17 cellular contexts compared by ENCODE assay signal in the genomic region with DNA sequence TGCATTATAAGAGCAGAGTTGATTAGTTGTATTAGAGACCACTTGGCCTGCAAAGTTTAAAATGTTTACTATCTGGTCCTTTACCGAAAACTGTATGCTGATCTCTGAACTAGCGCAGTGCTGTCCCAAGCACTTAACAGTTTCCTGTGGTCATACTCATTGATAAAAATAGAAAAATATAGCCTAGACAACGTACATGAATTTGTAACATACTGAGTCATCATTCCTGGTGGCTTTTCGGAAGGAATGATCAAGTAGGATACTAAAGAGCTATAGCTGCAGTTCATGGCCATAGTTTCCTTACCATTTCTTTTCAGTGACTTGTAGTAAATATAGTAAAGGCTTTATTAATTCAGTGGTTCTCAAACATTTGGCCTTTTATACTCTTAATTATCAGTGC. TPM values are rescaled to one million over a fixed set of nuclear protein-coding genes. Genes with fewer than 3 reads are reported as not detected.
DNase-seq lines count a peak whose midpoint lies in the region; ATAC-seq and TF ChIP-seq lines count a peak whose summit lies in the region.
"Had no signal": no experiment of that assay in that cellular context is flagged by ENCODE, and none has a peak within 500 bp of the region (broad histone marks: within the 10 kb centered on the region; RNA-seq: fewer than 3 reads in every experiment).

No MANE protein-coding gene starts in this region.

- ATAC-seq in SK-N-SH treated with all-trans-retinoic acid at 6 μM for 48 hours, result peak; percentile 92
- ATAC-seq in HG03442 (IDR thresholded peaks at IDR 0.05; ENCODE audit: unreplicated experiment), result no peak
- ATAC-seq in HG03095 (IDR thresholded peaks at IDR 0.05; ENCODE audit: unreplicated experiment), result no peak
- ATAC-seq in GM21381 (IDR thresholded peaks at IDR 0.05; ENCODE audit: unreplicated experiment), result no peak
- ATAC-seq: activated CD8-positive, alpha-beta T cell treated with anti-CD3 and anti-CD28 coated beads for 36 hours; activated T-cell treated with anti-CD3 and anti-CD28 coated beads, Interleukin-2, amount 50 U/mL, for 72 hours; right cardiac atrium had no signal

- no peak overlapping the region for H3K4me2 ChIP-seq in fibroblast of lung (ENCODE audit: extremely low read depth, insufficient read depth, low read length)
- H3K4me2 ChIP-seq: BLaER1 had no signal

- no peak overlapping the region for H3K9ac ChIP-seq in fibroblast of lung (ENCODE audit: insufficient read depth, low read length)
- H3K9ac ChIP-seq: BLaER1 had no signal

- DNase-seq in GM04503 (ENCODE audit: low read depth) (peak; percentile 11), fibroblast of lung (ENCODE audit: low read depth in 2 of 2) (peak; percentile 70 to 84), retinal pigment epithelial cell (ENCODE audit: low read depth) (peak; percentile 15), esophagus squamous epithelium (lab: John Stamatoyannopoulos, UW) (no peak)
- DNase-seq: activated CD8-positive, alpha-beta T cell treated with anti-CD3 and anti-CD28 coated beads for 36 hours; activated naive CD8-positive, alpha-beta T cell treated with anti-CD3 and anti-CD28 coated beads, Interleukin-2, amount 10 ng/mL, durations not matched to agents 7 days and 5 days; activated T-cell treated with anti-CD3 and anti-CD28 coated beads, Interleukin-2, amount 50 U/mL, for 72 hours; DMS 273 treated with DMSO at 0.1 percent for 48 hours; NCI-H1048; right cardiac atrium; stimulated activated CD4-positive, alpha-beta T cell treated with anti-CD3 and anti-CD28 coated beads, Interleukin-1b, Interleukin-23, amount 100 ng/mL, for 48 hours had no signal

- H3K4me1 ChIP-seq in fibroblast of lung (ENCODE audit: control insufficient read depth, extremely low read depth, insufficient read depth, low read length), result no peaks in the 10 kb centered on the region
- H3K4me1 ChIP-seq in esophagus squamous epithelium, result no peaks in the 10 kb centered on the region
- H3K4me1 ChIP-seq: BLaER1, suprapubic skin had no signal

- H3K27me3 ChIP-seq in fibroblast of lung (ENCODE audit: control insufficient read depth, insufficient read depth, low read length) (no peaks in the 10 kb centered on the region), esophagus squamous epithelium (no peaks in the 10 kb centered on the region)
- H3K27me3 ChIP-seq: BLaER1, suprapubic skin had no signal

- no peak overlapping the region for H3K4me3 ChIP-seq in fibroblast of lung (replicated peaks in 1 of 4; ENCODE audit: control extremely low read depth in 1 of 4, insufficient read depth in 1 of 4, low read depth in 3 of 4, low read length in 4 of 4)
- H3K4me3 ChIP-seq in retinal pigment epithelial cell (ENCODE audit: low read length), result no peak overlapping the region
- no peak overlapping the region for H3K4me3 ChIP-seq in esophagus squamous epithelium
- H3K4me3 ChIP-seq: BLaER1, suprapubic skin had no signal

- no peak for TF ChIP-seq POLR2A in esophagus squamous epithelium (IDR thresholded peaks at IDR 0.05)

- H3K9me3 ChIP-seq in fibroblast of lung (ENCODE audit: control insufficient read depth, insufficient read depth, low read depth, low read length), result no peaks in the 10 kb centered on the region
- H3K9me3 ChIP-seq in esophagus squamous epithelium, result no peaks in the 10 kb centered on the region
- H3K9me3 ChIP-seq: BLaER1, suprapubic skin had no signal

- TF ChIP-seq CTCF in fibroblast of lung (conservative IDR thresholded peaks at IDR 0.05 in 1 of 2, IDR thresholded peaks at IDR 0.05 in 1 of 2; ENCODE audit: low read depth in 1 of 2, low read length in 2 of 2) (no peak), retinal pigment epithelial cell (conservative IDR thresholded peaks at IDR 0.05; ENCODE audit: low read depth, low read length) (no peak), esophagus squamous epithelium (IDR thresholded peaks at IDR 0.05) (no peak)

- no peak overlapping the region for H2AFZ ChIP-seq in fibroblast of lung (ENCODE audit: low read length)

- 80 to 87% methylated on average over 4 of the region's 4 CpGs for WGBS in esophagus squamous epithelium, 2 donors

- H3K79me2 ChIP-seq in fibroblast of lung (ENCODE audit: control insufficient read depth, insufficient read depth, low read length), result no peaks in the 10 kb centered on the region

- no peak overlapping the region for H3K27ac ChIP-seq in fibroblast of lung (ENCODE audit: insufficient read depth, low read length)
- H3K27ac ChIP-seq in esophagus squamous epithelium, result no peak overlapping the region
- H3K27ac ChIP-seq: BLaER1, suprapubic skin had no signal

- H4K20me1 ChIP-seq in fibroblast of lung (ENCODE audit: control insufficient read depth, extremely low read depth, insufficient read depth, low read length), result no peaks in the 10 kb centered on the region
- H4K20me1 ChIP-seq: BLaER1 had no signal

- H3K36me3 ChIP-seq in fibroblast of lung (ENCODE audit: control insufficient read depth, insufficient read depth, low read length) (no peaks in the 10 kb centered on the region), esophagus squamous epithelium (no peaks in the 10 kb centered on the region)
- H3K36me3 ChIP-seq: suprapubic skin had no signal

- intact Hi-C loops in esophagus squamous epithelium (cut with DNase I), result no loop called here

TF ChIP-seq in SK-N-SH treated with all-trans-retinoic acid at 6 μM for 48 hours, 23 proteins besides CTCF, POLR2A, EP300 and RAD21:
- TF ChIP-seq CSDC2 (CRISPR knock-in tag; IDR thresholded peaks at IDR 0.05) (no peak), OSR1 (CRISPR knock-in tag; IDR thresholded peaks at IDR 0.05) (no peak), ZFP30 (CRISPR knock-in tag; IDR thresholded peaks at IDR 0.05) (no peak), SNAI2 (CRISPR knock-in tag; IDR thresholded peaks at IDR 0.05) (no peak)
- TF ChIP-seq, protein P1, sequence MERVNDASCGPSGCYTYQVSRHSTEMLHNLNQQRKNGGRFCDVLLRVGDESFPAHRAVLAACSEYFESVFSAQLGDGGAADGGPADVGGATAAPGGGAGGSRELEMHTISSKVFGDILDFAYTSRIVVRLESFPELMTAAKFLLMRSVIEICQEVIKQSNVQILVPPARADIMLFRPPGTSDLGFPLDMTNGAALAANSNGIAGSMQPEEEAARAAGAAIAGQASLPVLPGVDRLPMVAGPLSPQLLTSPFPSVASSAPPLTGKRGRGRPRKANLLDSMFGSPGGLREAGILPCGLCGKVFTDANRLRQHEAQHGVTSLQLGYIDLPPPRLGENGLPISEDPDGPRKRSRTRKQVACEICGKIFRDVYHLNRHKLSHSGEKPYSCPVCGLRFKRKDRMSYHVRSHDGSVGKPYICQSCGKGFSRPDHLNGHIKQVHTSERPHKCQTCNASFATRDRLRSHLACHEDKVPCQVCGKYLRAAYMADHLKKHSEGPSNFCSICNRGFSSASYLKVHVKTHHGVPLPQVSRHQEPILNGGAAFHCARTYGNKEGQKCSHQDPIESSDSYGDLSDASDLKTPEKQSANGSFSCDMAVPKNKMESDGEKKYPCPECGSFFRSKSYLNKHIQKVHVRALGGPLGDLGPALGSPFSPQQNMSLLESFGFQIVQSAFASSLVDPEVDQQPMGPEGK (CRISPR knock-in tag; IDR thresholded peaks at IDR 0.05; ENCODE audit: borderline replicate concordance), result no peak

RNA-seq across cellular contexts. Expression of a gene that starts 18.4 kb away (rescaled TPM):
- total RNA-seq in fibroblast of lung (0.51 and 6.1 TPM in 2 replicates), esophagus squamous epithelium (10 to 100 TPM in 2 of 4 donors, 1 to 10 TPM in 2; 2.7 to 18.3 (median 9.8) TPM)
- 4.9 and 20.6 TPM in 2 replicates for polyA plus RNA-seq in fibroblast of lung
- 2.8 and 11.4 TPM in 2 replicates for polyA plus RNA-seq in fibroblast of lung (2012)
- polyA minus RNA-seq in fibroblast of lung (ENCODE audit: low replicate concordance), result 0.12 and 0.67 TPM in 2 replicates
